Comparison of ENCODE assay signal across 23 cellular contexts in the genomic region with DNA sequence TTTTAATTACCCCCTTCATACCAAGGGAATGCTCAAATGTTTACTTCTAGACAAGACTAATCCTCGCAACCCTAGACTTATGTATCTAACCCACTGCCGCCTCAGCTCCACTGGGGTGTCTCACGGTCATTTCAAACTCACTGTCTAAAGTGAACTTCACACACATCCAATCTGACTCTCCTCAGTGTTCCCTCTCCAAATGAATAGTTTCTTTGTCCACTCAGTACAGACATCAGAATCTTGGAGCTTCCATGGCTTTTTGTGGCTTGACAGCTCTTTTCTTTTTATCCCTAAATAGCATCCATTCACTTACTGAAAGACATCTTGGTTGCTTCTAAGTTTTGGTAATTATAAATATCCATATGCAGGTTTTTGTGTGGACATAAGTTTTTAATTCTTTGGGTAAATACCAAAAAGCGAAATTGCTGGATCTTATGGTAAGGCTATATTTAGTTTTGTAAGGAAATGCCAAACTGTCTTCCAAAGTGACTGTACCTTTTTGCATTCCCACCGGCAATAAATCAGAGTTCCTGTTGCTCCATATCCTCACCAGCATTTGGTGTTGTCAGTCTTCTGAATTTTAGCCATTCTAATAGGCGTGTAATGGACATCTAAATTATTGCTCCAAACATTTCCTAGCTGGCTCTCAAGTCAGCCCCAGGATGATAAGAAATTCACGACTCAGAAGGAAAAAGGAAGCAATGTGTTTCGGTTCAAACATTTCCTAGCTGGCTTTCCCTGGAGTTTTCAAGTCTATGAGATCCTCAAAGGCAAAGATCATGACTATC.
"Had no signal": no experiment of that assay in that cellular context is flagged by ENCODE, and none has a peak within 500 bp of the region (broad histone marks: within the 10 kb centered on the region; RNA-seq: fewer than 3 reads in every experiment).

No MANE protein-coding gene starts in this region.

- H3K4me3 Mint-ChIP-seq: activated B cell treated with CpG ODN at 0.5 μM for 24 hours; activated CD4-positive, alpha-beta T cell treated with anti-CD3 and anti-CD28 coated beads for 36 hours; activated naive CD8-positive, alpha-beta T cell; activated T-cell treated with anti-CD3 and anti-CD28 coated beads, Interleukin-2, amount 50 U/mL, for 24 hours; immature natural killer cell; mesothelial cell of epicardium; nephron; T-helper 17 cell had no signal

- H3K9me3 Mint-ChIP-seq: activated B cell treated with CpG ODN at 0.5 μM for 24 hours; activated T-cell treated with anti-CD3 and anti-CD28 coated beads, Interleukin-2, amount 50 U/mL, for 24 hours; activated T-helper 2 cell treated with anti-CD3 and anti-CD28 coated beads, Interferon-gamma antibody, Interleukin-2, Interleukin-4, amounts not matched to agents 10 μg/mL and 5 μg/mL and 100 μg/mL, durations not matched to agents 14 hours and 24 hours and 36 hours; immature natural killer cell had no signal

- H3K27me3 Mint-ChIP-seq: activated B cell treated with CpG ODN at 0.5 μM for 24 hours; activated CD4-positive, alpha-beta T cell treated with anti-CD3 and anti-CD28 coated beads for 36 hours; activated naive CD8-positive, alpha-beta T cell; activated T-cell treated with anti-CD3 and anti-CD28 coated beads, Interleukin-2, amount 50 U/mL, for 24 hours; T-helper 17 cell had no signal

- FAIRE-seq: pancreas had no signal

- H3K9me3 ChIP-seq: pancreas, upper lobe of left lung had no signal

- ATAC-seq: activated CD4-positive, alpha-beta T cell treated with anti-CD3 and anti-CD28 coated beads for 36 hours; left lobe of liver; pancreas; sciatic nerve; T-helper 17 cell had no signal

- H3K4me3 ChIP-seq: pancreas, upper lobe of left lung had no signal

- DNase-seq: activated B cell treated with CpG ODN at 0.5 μM for 24 hours; activated CD4-positive, alpha-beta T cell treated with anti-CD3 and anti-CD28 coated beads for 36 hours; activated CD4-positive, alpha-beta T cell treated with anti-CD3 and anti-CD28 coated beads, Interleukin-2, amount 50 U/mL, for 4 hours; activated CD8-positive, alpha-beta memory T cell treated with anti-CD3 and anti-CD28 coated beads for 24 hours; activated CD8-positive, alpha-beta memory T cell treated with anti-CD3 and anti-CD28 coated beads, Interleukin-2, amount 50 U/mL, for 4 hours; activated naive CD4-positive, alpha-beta T cell; activated T-cell treated with anti-CD3 and anti-CD28 coated beads, Interleukin-2, amount 50 U/mL, for 24 hours; cerebellar nuclear complex; cortex of kidney; foreskin fibroblast; immature natural killer cell; pancreas; stimulated activated CD4-positive, alpha-beta T cell treated with anti-CD3 and anti-CD28 coated beads, Interleukin-4, amount 100 ng/mL, for 1 hour; stimulated activated naive CD4-positive, alpha-beta T cell; SW 1271; T-helper 17 cell; upper lobe of left lung had no signal

- H3K4me1 ChIP-seq: pancreas had no signal

- H3K4me1 Mint-ChIP-seq: activated B cell treated with CpG ODN at 0.5 μM for 24 hours, mesothelial cell of epicardium, nephron had no signal

- H3K27ac ChIP-seq: pancreas, upper lobe of left lung had no signal

- H3K27me3 ChIP-seq: pancreas, upper lobe of left lung had no signal

- H3K27ac Mint-ChIP-seq: activated B cell treated with CpG ODN at 0.5 μM for 24 hours; activated CD4-positive, alpha-beta T cell treated with anti-CD3 and anti-CD28 coated beads for 36 hours; activated naive CD8-positive, alpha-beta T cell; activated T-cell treated with anti-CD3 and anti-CD28 coated beads, Interleukin-2, amount 50 U/mL, for 24 hours; activated T-helper 2 cell treated with anti-CD3 and anti-CD28 coated beads, Interferon-gamma antibody, Interleukin-2, Interleukin-4, amounts not matched to agents 10 μg/mL and 5 μg/mL and 100 μg/mL, durations not matched to agents 14 hours and 24 hours and 36 hours; immature natural killer cell; mesothelial cell of epicardium; nephron; T-helper 17 cell had no signal
